Comparison of ENCODE assay signal across 23 cellular contexts in the genomic region with DNA sequence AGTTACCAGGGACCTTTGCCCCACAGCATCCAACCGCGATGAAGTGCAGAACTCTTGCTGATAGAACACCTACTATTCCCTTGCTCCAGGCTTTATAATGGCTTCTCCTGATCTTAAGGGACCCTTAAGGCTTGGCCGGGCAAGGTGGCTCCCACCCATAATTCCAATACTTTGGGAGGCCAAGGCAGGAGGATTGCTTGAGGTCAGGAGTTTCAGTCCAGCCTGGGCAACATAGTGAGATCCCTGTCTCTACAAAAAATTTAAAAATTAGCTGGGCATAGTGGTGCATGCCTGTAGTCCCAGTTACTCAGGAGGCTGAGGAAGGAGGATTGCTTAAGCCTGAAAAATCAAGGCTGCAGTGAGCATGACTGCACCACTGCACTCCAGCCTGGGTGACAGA.
"Had no signal": no experiment of that assay in that cellular context is flagged by ENCODE, and none has a peak within 500 bp of the region (broad histone marks: within the 10 kb centered on the region; RNA-seq: fewer than 3 reads in every experiment).

No MANE protein-coding gene starts in this region.

- ATAC-seq: effector memory CD8-positive, alpha-beta T cell; esophagus mucosa; gastrocnemius medialis; left cardiac atrium; left lung; lower lobe of right lung had no signal

- H3K4me1 ChIP-seq: gastrocnemius medialis had no signal

- H3K36me3 ChIP-seq: esophagus squamous epithelium, gastrocnemius medialis, left lung, lower lobe of right lung had no signal

- FAIRE-seq: colon, endometrium, islet of Langerhans, keratinocyte had no signal

- H3K27me3 ChIP-seq: esophagus squamous epithelium, left lung had no signal

- DNase-seq: cortex of kidney; effector CD8-positive, alpha-beta T cell; effector memory CD8-positive, alpha-beta T cell; endodermal cell; esophagus squamous epithelium; foreskin fibroblast; foreskin melanocyte; gastrocnemius medialis; glutamatergic neuron; head of caudate nucleus; hippocampal formation; left cardiac atrium; left lung; lower lobe of right lung; mesendoderm; midbrain; naive B cell had no signal

- H3K9me3 ChIP-seq: esophagus squamous epithelium, gastrocnemius medialis, left lung, lower lobe of right lung had no signal

- H3K27ac ChIP-seq: epithelial cell of prostate, esophagus squamous epithelium, gastrocnemius medialis, left lung, lower lobe of right lung had no signal

- H3K4me3 ChIP-seq: esophagus squamous epithelium, gastrocnemius medialis, left lung, lower lobe of right lung had no signal
